ENCODE assay signal across 1 cellular context in genomic region chr7:44615149-44615611, GRCh38.
TF ChIP-seq lines count a peak whose summit lies in the region.

No MANE protein-coding gene starts in this region.

TF ChIP-seq in HEK293T, 16 proteins besides CTCF, POLR2A, EP300 and RAD21 (continued from another document):
- TF ChIP-seq BHLHE40 (IDR thresholded peaks at IDR 0.05; ENCODE audit: borderline replicate concordance) (no peak), FOXM1 (IDR thresholded peaks at IDR 0.05; ENCODE audit: borderline replicate concordance) (no peak), FOXK2 (IDR thresholded peaks at IDR 0.05) (no peak), LEF1 (IDR thresholded peaks at IDR 0.05; ENCODE audit: borderline replicate concordance) (no peak), HDGF (IDR thresholded peaks at IDR 0.05; ENCODE audit: borderline replicate concordance) (no peak)
